In genomic region chr20:45322952-45323383, GRCh38 we compare ENCODE assay signal across 1 cellular context.
TF ChIP-seq lines count a peak whose summit lies in the region.

No MANE protein-coding gene starts in this region.

TF ChIP-seq in K562, 482 proteins besides CTCF, POLR2A, EP300 and RAD21 (continued from another document and continues in another):
- TF ChIP-seq NCOA4 (IDR thresholded peaks at IDR 0.05; ENCODE audit: partially characterized antibody) (no peak), SRF (CRISPR knock-in tag; IDR thresholded peaks at IDR 0.05) (no peak), SETDB1 (IDR thresholded peaks at IDR 0.05; ENCODE audit: low read length) (no peak), ZNF589 (CRISPR knock-in tag; IDR thresholded peaks at IDR 0.05; ENCODE audit: low read depth) (no peak), ZKSCAN8 (CRISPR knock-in tag; IDR thresholded peaks at IDR 0.05) (no peak), FUS (optimal IDR thresholded peaks at IDR 0.05; ENCODE audit: low read depth, low read length) (no peak), ZNF354B (CRISPR knock-in tag; IDR thresholded peaks at IDR 0.05) (no peak), NFE2L1 (tag; IDR thresholded peaks at IDR 0.05; ENCODE audit: borderline replicate concordance, low read depth) (no peak), POLR2B (IDR thresholded peaks at IDR 0.05; ENCODE audit: low read depth, partially characterized antibody) (no peak), NR4A1 (CRISPR knock-in tag; IDR thresholded peaks at IDR 0.05) (no peak), NR4A1 (tag; IDR thresholded peaks at IDR 0.05) (peak; percentile 89; the same call in 1 of the 2 replicates), C11orf30 (IDR thresholded peaks at IDR 0.05; ENCODE audit: low read depth) (no peak), POLR2AphosphoS2 (IDR thresholded peaks at IDR 0.05; ENCODE audit: low read length) (no peak), TAF9B (IDR thresholded peaks at IDR 0.05; ENCODE audit: partially characterized antibody) (no peak), NFRKB (IDR thresholded peaks at IDR 0.05; ENCODE audit: low read depth) (no peak), ZFP30 (CRISPR knock-in tag; IDR thresholded peaks at IDR 0.05; ENCODE audit: borderline replicate concordance) (no peak), NFATC3 (IDR thresholded peaks at IDR 0.05) (no peak), CLOCK (CRISPR knock-in tag; IDR thresholded peaks at IDR 0.05; ENCODE audit: borderline replicate concordance) (no peak), ZNF239 (CRISPR knock-in tag; IDR thresholded peaks at IDR 0.05) (0 out of 2 replicates have a peak, but pooled peaks have one; percentile 42), ZNF766 (CRISPR knock-in tag; conservative IDR thresholded peaks at IDR 0.05) (0 out of 2 replicates have a peak, but pooled peaks have one; percentile 39), ZNF696 (CRISPR knock-in tag; conservative IDR thresholded peaks at IDR 0.05) (no peak), ZSCAN29 (IDR thresholded peaks at IDR 0.05) (no peak), CEBPB (tag; IDR thresholded peaks at IDR 0.05) (0 out of 2 replicates have a peak, but pooled peaks have one; percentile 8), DDX20 (tag; IDR thresholded peaks at IDR 0.05; ENCODE audit: low read depth) (no peak), JUNB (CRISPR knock-in tag; conservative IDR thresholded peaks at IDR 0.05) (no peak), SMAD4 (CRISPR knock-in tag; conservative IDR thresholded peaks at IDR 0.05) (peak; percentile 51; the same call in 1 of the 2 replicates), ZNF76 (CRISPR knock-in tag; IDR thresholded peaks at IDR 0.05; ENCODE audit: borderline replicate concordance) (no peak), E2F3 (CRISPR knock-in tag; IDR thresholded peaks at IDR 0.05) (no peak), KHSRP (IDR thresholded peaks at IDR 0.05) (no peak), GATA2 (CRISPR knock-in tag; IDR thresholded peaks at IDR 0.05) (no peak), ESRRB (CRISPR knock-in tag; IDR thresholded peaks at IDR 0.05; ENCODE audit: borderline replicate concordance) (no peak), ETV5 (CRISPR knock-in tag; IDR thresholded peaks at IDR 0.05; ENCODE audit: low read depth) (no peak), TSHZ1 (CRISPR knock-in tag; IDR thresholded peaks at IDR 0.05) (no peak), ZBTB33 (CRISPR knock-in tag; IDR thresholded peaks at IDR 0.05) (no peak), HNRNPUL1 (IDR thresholded peaks at IDR 0.05; ENCODE audit: low read length) (no peak), U2AF2 (optimal IDR thresholded peaks at IDR 0.05; ENCODE audit: low read depth, low read length) (no peak), SRSF9 (IDR thresholded peaks at IDR 0.05; ENCODE audit: borderline replicate concordance, low read depth, low read length) (no peak), YBX1 (IDR thresholded peaks at IDR 0.05) (no peak), ZNF24 (IDR thresholded peaks at IDR 0.05) (no peak), ZNF592 (IDR thresholded peaks at IDR 0.05) (peak; percentile 87), ZNF124 (CRISPR knock-in tag; IDR thresholded peaks at IDR 0.05) (no peak), TFE3 (CRISPR knock-in tag; IDR thresholded peaks at IDR 0.05) (peak; percentile 33; the same call in 1 of the 2 replicates), FOXA1 (IDR thresholded peaks at IDR 0.05; ENCODE audit: borderline replicate concordance) (no peak)
- TF ChIP-seq, protein P1, sequence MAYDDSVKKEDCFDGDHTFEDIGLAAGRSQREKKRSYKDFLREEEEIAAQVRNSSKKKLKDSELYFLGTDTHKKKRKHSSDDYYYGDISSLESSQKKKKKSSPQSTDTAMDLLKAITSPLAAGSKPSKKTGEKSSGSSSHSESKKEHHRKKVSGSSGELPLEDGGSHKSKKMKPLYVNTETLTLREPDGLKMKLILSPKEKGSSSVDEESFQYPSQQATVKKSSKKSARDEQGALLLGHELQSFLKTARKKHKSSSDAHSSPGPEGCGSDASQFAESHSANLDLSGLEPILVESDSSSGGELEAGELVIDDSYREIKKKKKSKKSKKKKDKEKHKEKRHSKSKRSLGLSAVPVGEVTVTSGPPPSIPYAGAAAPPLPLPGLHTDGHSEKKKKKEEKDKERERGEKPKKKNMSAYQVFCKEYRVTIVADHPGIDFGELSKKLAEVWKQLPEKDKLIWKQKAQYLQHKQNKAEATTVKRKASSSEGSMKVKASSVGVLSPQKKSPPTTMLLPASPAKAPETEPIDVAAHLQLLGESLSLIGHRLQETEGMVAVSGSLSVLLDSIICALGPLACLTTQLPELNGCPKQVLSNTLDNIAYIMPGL (CRISPR knock-in tag; IDR thresholded peaks at IDR 0.05) = no peak
- TF ChIP-seq, protein P2, sequence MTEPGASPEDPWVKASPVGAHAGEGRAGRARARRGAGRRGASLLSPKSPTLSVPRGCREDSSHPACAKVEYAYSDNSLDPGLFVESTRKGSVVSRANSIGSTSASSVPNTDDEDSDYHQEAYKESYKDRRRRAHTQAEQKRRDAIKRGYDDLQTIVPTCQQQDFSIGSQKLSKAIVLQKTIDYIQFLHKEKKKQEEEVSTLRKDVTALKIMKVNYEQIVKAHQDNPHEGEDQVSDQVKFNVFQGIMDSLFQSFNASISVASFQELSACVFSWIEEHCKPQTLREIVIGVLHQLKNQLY (CRISPR knock-in tag; conservative IDR thresholded peaks at IDR 0.05) = no peak
- TF ChIP-seq, protein P3, sequence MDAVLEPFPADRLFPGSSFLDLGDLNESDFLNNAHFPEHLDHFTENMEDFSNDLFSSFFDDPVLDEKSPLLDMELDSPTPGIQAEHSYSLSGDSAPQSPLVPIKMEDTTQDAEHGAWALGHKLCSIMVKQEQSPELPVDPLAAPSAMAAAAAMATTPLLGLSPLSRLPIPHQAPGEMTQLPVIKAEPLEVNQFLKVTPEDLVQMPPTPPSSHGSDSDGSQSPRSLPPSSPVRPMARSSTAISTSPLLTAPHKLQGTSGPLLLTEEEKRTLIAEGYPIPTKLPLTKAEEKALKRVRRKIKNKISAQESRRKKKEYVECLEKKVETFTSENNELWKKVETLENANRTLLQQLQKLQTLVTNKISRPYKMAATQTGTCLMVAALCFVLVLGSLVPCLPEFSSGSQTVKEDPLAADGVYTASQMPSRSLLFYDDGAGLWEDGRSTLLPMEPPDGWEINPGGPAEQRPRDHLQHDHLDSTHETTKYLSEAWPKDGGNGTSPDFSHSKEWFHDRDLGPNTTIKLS (IDR thresholded peaks at IDR 0.05; ENCODE audit: borderline replicate concordance, low read depth) = peak; percentile 76
- TF ChIP-seq, protein P4, sequence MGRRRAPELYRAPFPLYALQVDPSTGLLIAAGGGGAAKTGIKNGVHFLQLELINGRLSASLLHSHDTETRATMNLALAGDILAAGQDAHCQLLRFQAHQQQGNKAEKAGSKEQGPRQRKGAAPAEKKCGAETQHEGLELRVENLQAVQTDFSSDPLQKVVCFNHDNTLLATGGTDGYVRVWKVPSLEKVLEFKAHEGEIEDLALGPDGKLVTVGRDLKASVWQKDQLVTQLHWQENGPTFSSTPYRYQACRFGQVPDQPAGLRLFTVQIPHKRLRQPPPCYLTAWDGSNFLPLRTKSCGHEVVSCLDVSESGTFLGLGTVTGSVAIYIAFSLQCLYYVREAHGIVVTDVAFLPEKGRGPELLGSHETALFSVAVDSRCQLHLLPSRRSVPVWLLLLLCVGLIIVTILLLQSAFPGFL (CRISPR knock-in tag; IDR thresholded peaks at IDR 0.05) = no peak
